ENCODE assay signal across 1 cellular context in the genomic region with DNA sequence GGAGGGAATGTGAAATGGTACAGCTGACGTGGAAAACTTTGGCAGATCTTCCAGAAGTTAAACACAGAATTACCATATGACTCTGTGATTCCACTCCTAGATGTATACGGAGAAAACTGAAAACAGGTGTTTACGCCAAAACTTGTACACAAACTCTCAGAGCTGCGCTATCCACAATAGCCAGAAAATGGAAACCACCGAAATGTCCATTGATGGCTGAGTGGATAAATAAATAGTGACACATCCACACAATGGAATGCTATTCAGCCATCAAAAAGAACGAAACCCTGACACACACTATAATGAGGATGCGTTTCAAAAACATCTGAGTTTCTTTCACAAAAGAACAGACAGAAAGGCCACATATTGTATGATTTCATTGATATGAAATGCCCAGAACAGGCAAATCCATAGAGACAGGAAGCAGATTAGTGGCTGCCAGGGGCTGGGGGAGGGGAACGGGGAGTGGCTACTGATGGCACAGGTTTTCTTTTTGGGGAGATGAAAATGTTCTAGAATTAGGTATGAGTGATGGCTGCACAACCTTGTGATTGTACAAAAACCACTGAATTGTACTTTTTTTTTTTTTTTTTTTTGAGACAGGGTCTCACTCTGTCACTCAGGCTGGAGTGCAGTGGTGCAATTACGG.
TF ChIP-seq lines count a peak whose summit lies in the region.

No MANE protein-coding gene starts in this region.

TF ChIP-seq in HCT116, 20 proteins besides CTCF, POLR2A, EP300 and RAD21:
- TF ChIP-seq REST (IDR thresholded peaks at IDR 0.05; ENCODE audit: low read depth) (no peak), ZBTB33 (IDR thresholded peaks at IDR 0.05; ENCODE audit: extremely low read depth, insufficient replicate concordance, low read length) (no peak), SIN3A (IDR thresholded peaks at IDR 0.05; ENCODE audit: low read depth) (no peak), JUND (IDR thresholded peaks at IDR 0.05) (no peak), CEBPB (IDR thresholded peaks at IDR 0.05; ENCODE audit: low read depth) (no peak), SP1 (IDR thresholded peaks at IDR 0.05; ENCODE audit: low read depth) (no peak), EGR1 (IDR thresholded peaks at IDR 0.05; ENCODE audit: low read depth) (no peak), EZH2phosphoT487 (IDR thresholded peaks at IDR 0.05; ENCODE audit: borderline replicate concordance) (no peak), SRF (IDR thresholded peaks at IDR 0.05; ENCODE audit: low read depth) (no peak)
